Comparison of ENCODE assay signal across 8 cellular contexts in genomic region chr2:221573430-221574230, GRCh38. TPM values are rescaled to one million over a fixed set of nuclear protein-coding genes. Genes with fewer than 3 reads are reported as not detected.
DNase-seq lines count a peak whose midpoint lies in the region; ATAC-seq, FAIRE-seq and TF ChIP-seq lines count a peak whose summit lies in the region.

No MANE protein-coding gene starts in this region.

- POLR2A ChIA-PET in OCI-LY7 (lab: Charles Lee) = interaction anchor here (1.2 kb wide), 1 partner anchor 401 kb away, joined by 3 read pairs; no protein-coding TSS in a partner anchor

- TF ChIP-seq POLR2A in esophagus squamous epithelium (IDR thresholded peaks at IDR 0.05) = no peak

- intact Hi-C loops in OCI-LY7 (cut with micrococcal nuclease; ENCODE audit: unreplicated experiment) = loop anchor here (1.0 to 10.0 kb wide), 4 partner anchors 179 to 1837 kb away; no protein-coding TSS in a partner anchor
- intact Hi-C loops in esophagus squamous epithelium (cut with DNase I) = loop anchor here (5.0 to 10.0 kb wide), 2 partner anchors 886 to 1829 kb away; no protein-coding TSS in a partner anchor

- no peaks in the 10 kb centered on the region for H3K36me3 ChIP-seq in OCI-LY7 (ENCODE audit: insufficient read depth, low read length)
- H3K36me3 ChIP-seq in esophagus squamous epithelium = no peaks in the 10 kb centered on the region

- H3K79me2 ChIP-seq in OCI-LY7 (ENCODE audit: insufficient read depth, low read depth, low read length) = no peaks in the 10 kb centered on the region

- no TSS peak for BruUV-seq in OCI-LY7 (replicated peaks; lab: Mats Ljungman, UMichigan)

- peak overlapping the region; percentile 79; the same call in 1 of the 2 replicates for H3K4me2 ChIP-seq in OCI-LY7 (ENCODE audit: low read length)

- peak; percentile 52 for ATAC-seq in GM21447 (IDR thresholded peaks at IDR 0.05; ENCODE audit: unreplicated experiment)

- H3K4me1 ChIP-seq in OCI-LY7 (ENCODE audit: insufficient read depth, low read length, poor library complexity, severe bottlenecking) (peaks cover 11% of the 10 kb centered on the region), esophagus squamous epithelium (peaks cover 13 to 54% (median 15%) of the 10 kb centered on the region in 3 donors)

- WGBS in esophagus squamous epithelium, 2 donors = 0% methylated on average over 19 to 26 of the region's 63 CpGs

- H4K20me1 ChIP-seq in OCI-LY7 (ENCODE audit: insufficient read depth, low read length) = no peaks in the 10 kb centered on the region

- no peaks in the 10 kb centered on the region for H3K9me2 ChIP-seq in OCI-LY7 (ENCODE audit: insufficient read depth, low read length)

- peak overlapping the region; percentile 16; the same call in 1 of the 2 replicates for H2AFZ ChIP-seq in OCI-LY7 (ENCODE audit: low read length)

- peak; percentile 82 for TF ChIP-seq CTCF in D721Med (IDR thresholded peaks at IDR 0.05; ENCODE audit: insufficient read depth, missing control alignments)
- peak; percentile 87 for TF ChIP-seq CTCF in OCI-LY7 (conservative IDR thresholded peaks at IDR 0.05; ENCODE audit: low read length)
- TF ChIP-seq CTCF in esophagus squamous epithelium (IDR thresholded peaks at IDR 0.05) = peak; percentile 95 to 99 (median 98)

- H3K9me3 ChIP-seq in OCI-LY7 (ENCODE audit: low read length) = no peaks in the 10 kb centered on the region
- no peaks in the 10 kb centered on the region for H3K9me3 ChIP-seq in esophagus squamous epithelium

- CTCF ChIA-PET in OCI-LY7 (lab: Charles Lee; ENCODE audit: unreplicated experiment) = no interaction called here

- FAIRE-seq in D721Med (lab: Jason Lieb, UNC) = no peak

- peak; percentile 68 for DNase-seq in D721Med (ENCODE audit: insufficient read length, low spot score)
- DNase-seq in HUDEP-2 (lab: John Stamatoyannopoulos, UW; ENCODE audit: unreplicated experiment in 76 of 76) = peak in 64 of 76 experiments; percentile 2 to 85 (median 52)
- peak; percentile 63 for DNase-seq in OCI-LY7 (ENCODE audit: low spot score)
- peak; percentile 89 to 90 for DNase-seq in activated T-cell treated with anti-CD3 and anti-CD28 coated beads, Interleukin-2, amount 50 U/mL, for 48 hours
- no peak for DNase-seq in esophagus squamous epithelium (lab: John Stamatoyannopoulos, UW)
- DNase-seq in myocyte (ENCODE audit: low read depth) = peak; percentile 88
- DNase-seq in stimulated activated CD8-positive, alpha-beta memory T cell treated with anti-CD3 and anti-CD28 coated beads, Interleukin-7, amount 100 ng/mL, for 4 hours (ENCODE audit: low read depth in 2 of 2) = peak; percentile 38 to 64

- H3K27me3 ChIP-seq in esophagus squamous epithelium = peaks cover 0 to 82% (median 9%) of the 10 kb centered on the region in 4 donors

- H3K4me3 ChIP-seq in OCI-LY7 (ENCODE audit: low read depth, low read length, poor library complexity, severe bottlenecking) (no peak overlapping the region), esophagus squamous epithelium (peak overlapping the region; percentile 70 to 87 (median 79))

- H3K27ac ChIP-seq in OCI-LY7 (ENCODE audit: low read depth, low read length, poor library complexity, severe bottlenecking) = no peak overlapping the region
- peak overlapping the region; percentile 82 to 88 (median 86) for H3K27ac ChIP-seq in esophagus squamous epithelium

RNA-seq across cellular contexts. Expression of gene EPHA4, which starts 1.5 kb away (rescaled TPM):
- total RNA-seq in OCI-LY7 (2014; rRNA removed; shearing (Covaris generic)) = not detected in 2 replicates
- total RNA-seq in OCI-LY7 (2022) = 0.23 TPM in 1 of 2 replicates, not detected in the other
- 10 to 100 TPM in 3 of 4 donors, 1 to 10 TPM in 1; 5.9 to 30.3 (median 25.2) TPM for total RNA-seq in esophagus squamous epithelium
- total RNA-seq in myocyte = 10.1 and 12.9 TPM in 2 replicates
- 11.3 TPM for polyA plus RNA-seq in myocyte (2012)
